Comparison of ENCODE assay signal across 15 cellular contexts in the genomic region with DNA sequence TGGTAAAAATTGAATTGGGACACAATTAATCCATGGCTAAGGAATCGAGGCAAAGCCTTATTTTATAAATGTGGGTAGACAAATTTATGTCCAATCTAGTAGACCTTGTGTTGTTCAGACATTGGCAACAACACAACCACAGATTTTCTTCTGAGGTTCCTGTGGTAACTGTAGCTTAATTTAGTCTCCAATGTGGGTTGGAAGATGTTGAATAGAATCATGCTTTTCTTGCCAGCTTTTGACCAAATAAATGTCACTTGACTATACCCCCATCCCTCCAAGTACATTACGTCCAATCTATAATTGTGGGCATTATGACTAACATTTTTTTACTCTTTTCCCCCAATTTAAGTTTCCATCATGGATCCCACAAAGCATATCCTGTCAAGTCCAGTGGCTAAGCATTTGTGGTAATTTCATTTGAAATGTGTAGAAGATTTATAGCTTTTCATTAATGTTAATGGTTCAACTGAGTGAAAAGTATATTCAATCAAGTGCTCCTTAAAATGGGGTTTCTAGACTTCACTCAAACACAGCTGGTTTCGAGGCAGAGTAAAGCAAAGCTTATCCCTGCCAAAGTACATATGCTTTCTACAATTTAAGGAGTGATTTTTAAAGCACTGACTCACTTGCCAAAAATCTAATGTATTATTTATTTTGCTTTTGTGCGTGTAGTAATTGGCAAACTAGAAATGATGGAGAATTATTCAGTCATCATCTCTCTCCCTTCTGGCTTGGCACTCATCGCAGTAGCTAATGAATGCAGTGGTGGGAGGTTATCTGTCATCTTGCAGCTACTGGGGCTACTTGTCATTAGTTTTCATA.
DNase-seq lines count a peak whose midpoint lies in the region; ATAC-seq and TF ChIP-seq lines count a peak whose summit lies in the region.
"Had no signal": no experiment of that assay in that cellular context is flagged by ENCODE, and none has a peak within 500 bp of the region (broad histone marks: within the 10 kb centered on the region; RNA-seq: fewer than 3 reads in every experiment).

No MANE protein-coding gene starts in this region.

- H3K4me3 Mint-ChIP-seq in chondrocyte (ENCODE audit: unreplicated experiment): no peak overlapping the region
- H3K4me3 Mint-ChIP-seq: stimulated activated naive CD8-positive, alpha-beta T cell treated with anti-CD3 and anti-CD28 coated beads, Interleukin-15, amount 100 ng/mL, for 72 hours; T-cell had no signal

- H3K4me3 ChIP-seq in MG63: no peak overlapping the region
- no peak overlapping the region for H3K4me3 ChIP-seq in RWPE2 (ENCODE audit: severe bottlenecking)
- H3K4me3 ChIP-seq: prostate gland had no signal

- H3K9me3 ChIP-seq in MG63 (no peaks in the 10 kb centered on the region), RWPE2 (ENCODE audit: severe bottlenecking) (peaks cover 1% of the 10 kb centered on the region)
- H3K9me3 ChIP-seq: BE2C, prostate gland had no signal

- H3K36me3 ChIP-seq in MG63: no peaks in the 10 kb centered on the region
- H3K36me3 ChIP-seq in RWPE2 (ENCODE audit: low read depth): no peaks in the 10 kb centered on the region
- H3K36me3 ChIP-seq: BE2C, prostate gland had no signal

- H3K27ac Mint-ChIP-seq in chondrocyte (ENCODE audit: unreplicated experiment): no peak overlapping the region
- H3K27ac Mint-ChIP-seq: stimulated activated naive CD8-positive, alpha-beta T cell treated with anti-CD3 and anti-CD28 coated beads, Interleukin-15, amount 100 ng/mL, for 72 hours; T-cell had no signal

- peak; percentile 6 for DNase-seq in Caki2 (ENCODE audit: low read depth)
- peak; percentile 32 for DNase-seq in MG63
- no peak for DNase-seq in RWPE2 (ENCODE audit: low spot score)
- DNase-seq in foreskin keratinocyte: peak; percentile 4 to 13
- no peak for DNase-seq in hypothalamus (lab: John Stamatoyannopoulos, UW)
- no peak for DNase-seq in NCI-H128 (lab: John Stamatoyannopoulos, UW; ENCODE audit: unreplicated experiment)
- no peak for DNase-seq in chondrocyte (ENCODE audit: low spot score)
- no peak for DNase-seq in hepatic stellate cell (ENCODE audit: low spot score)
- DNase-seq: activated CD4-positive, alpha-beta T cell treated with anti-CD3 and anti-CD28 coated beads for 48 hours; BE2C; mesendoderm; MM.1S; stimulated activated naive CD8-positive, alpha-beta T cell treated with anti-CD3 and anti-CD28 coated beads, Interleukin-15, amount 100 ng/mL, for 72 hours; T-cell had no signal

- peaks cover 7% of the 10 kb centered on the region for H3K4me1 Mint-ChIP-seq in chondrocyte (ENCODE audit: low read depth)
- H3K4me1 Mint-ChIP-seq: stimulated activated naive CD8-positive, alpha-beta T cell treated with anti-CD3 and anti-CD28 coated beads, Interleukin-15, amount 100 ng/mL, for 72 hours had no signal

- H3K4me1 ChIP-seq in RWPE2 (ENCODE audit: insufficient read depth, poor library complexity, severe bottlenecking) (peaks cover 7% of the 10 kb centered on the region), foreskin keratinocyte (no peaks in the 10 kb centered on the region)
- H3K4me1 ChIP-seq: prostate gland had no signal

- no peaks in the 10 kb centered on the region for H3K27me3 Mint-ChIP-seq in chondrocyte (ENCODE audit: low read depth)
- H3K27me3 Mint-ChIP-seq: stimulated activated naive CD8-positive, alpha-beta T cell treated with anti-CD3 and anti-CD28 coated beads, Interleukin-15, amount 100 ng/mL, for 72 hours; T-cell had no signal

- ATAC-seq in RWPE2 (ENCODE audit: low read depth) (peak; percentile 81), foreskin keratinocyte (no peak)
- ATAC-seq: stimulated activated naive CD8-positive, alpha-beta T cell treated with anti-CD3 and anti-CD28 coated beads, Interleukin-15, amount 100 ng/mL, for 72 hours; T-cell had no signal

- H3K36me3 Mint-ChIP-seq in chondrocyte (ENCODE audit: low read depth): no peaks in the 10 kb centered on the region
- H3K36me3 Mint-ChIP-seq: T-cell had no signal

- H3K27me3 ChIP-seq in MG63 (no peaks in the 10 kb centered on the region), RWPE2 (ENCODE audit: insufficient read depth, poor library complexity, severe bottlenecking) (no peaks in the 10 kb centered on the region), foreskin keratinocyte (no peaks in the 10 kb centered on the region)
- H3K27me3 ChIP-seq: BE2C had no signal

- H3K9me3 Mint-ChIP-seq in chondrocyte (ENCODE audit: low read depth): peaks cover 3% of the 10 kb centered on the region

- H3K27ac ChIP-seq in RWPE2 (ENCODE audit: poor library complexity, severe bottlenecking) (no peak overlapping the region), foreskin keratinocyte (no peak overlapping the region)
- H3K27ac ChIP-seq: prostate gland had no signal

- TF ChIP-seq CTCF in RWPE2 (IDR thresholded peaks at IDR 0.05; ENCODE audit: poor library complexity, severe bottlenecking): no peak
- TF ChIP-seq CTCF in foreskin keratinocyte (conservative IDR thresholded peaks at IDR 0.05): no peak
- TF ChIP-seq CTCF in chondrocyte (IDR thresholded peaks at IDR 0.05): no peak

- in situ Hi-C loops in Caki2 (cut with HindIII; ENCODE audit: low pct_unique_long_range_greater_than_20kb, low sequenced_read_pairs): no loop called here

Comparison
In these comparisons a context has a peak if more than half of its experiments do, and no peak if none do; other contexts are left out.
1. DNase-seq: peak in Caki2 (single experiment), MG63 (single experiment) and foreskin keratinocyte (2 of 2); none in RWPE2 (single experiment), hypothalamus (0 of 51), NCI-H128 (single experiment), chondrocyte (single experiment) and hepatic stellate cell (single experiment).